ENCODE assay signal across 8 cellular contexts in the genomic region with DNA sequence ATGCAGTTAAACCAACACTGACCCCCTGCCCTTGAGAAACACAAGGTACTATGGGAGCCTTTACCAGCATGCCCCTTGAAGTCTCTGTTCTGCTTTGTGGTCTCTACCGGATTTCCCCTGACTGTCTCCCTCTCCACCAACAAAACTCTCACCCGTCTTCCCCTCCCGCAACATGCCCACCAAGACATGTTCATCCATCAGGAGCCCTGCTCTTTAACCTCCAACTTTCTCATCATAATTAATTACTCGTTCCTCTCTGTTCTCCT. TPM values are rescaled to one million over a fixed set of nuclear protein-coding genes. Genes with fewer than 3 reads are reported as not detected.
A peak's percentile ranks its signal among the peaks of the same experiment; 100 is the strongest.
DNase-seq lines count a peak whose midpoint lies in the region; ATAC-seq and TF ChIP-seq lines count a peak whose summit lies in the region.

No MANE protein-coding gene starts in this region.

- H3K27me3 ChIP-seq in dorsolateral prefrontal cortex = no peaks in the 10 kb centered on the region
- H3K27me3 ChIP-seq in muscle layer of colon (ENCODE audit: control insufficient read depth in 1 of 2, insufficient read depth in 2 of 2, low read length in 2 of 2) = no peaks in the 10 kb centered on the region

- peak overlapping the region; percentile 97 for H3K4me3 Mint-ChIP-seq in activated T-cell treated with anti-CD3 and anti-CD28 coated beads, Interleukin-2, amount 50 U/mL, for 4 hours

- H3K4me3 ChIP-seq in dorsolateral prefrontal cortex = peak overlapping the region; percentile 61 to 96 (median 83)
- H3K4me3 ChIP-seq in muscle layer of colon (ENCODE audit: low read depth in 1 of 2, low read length in 2 of 2) = peak overlapping the region; percentile 92 to 95

- peaks cover 24% of the 10 kb centered on the region for H3K36me3 Mint-ChIP-seq in activated T-cell treated with anti-CD3 and anti-CD28 coated beads, Interleukin-2, amount 50 U/mL, for 4 hours (ENCODE audit: insufficient read depth)

- H3K27ac ChIP-seq in RWPE1 = peak overlapping the region; percentile 79
- H3K27ac ChIP-seq in dorsolateral prefrontal cortex = peak overlapping the region in 53 of 59 donors; percentile 45 to 98 (median 88)
- H3K27ac ChIP-seq in muscle layer of colon (ENCODE audit: low read depth, low read length) = peak overlapping the region; percentile 93

- TF ChIP-seq CTCF in RWPE1 (conservative IDR thresholded peaks at IDR 0.05; ENCODE audit: low read depth) (no peak), dorsolateral prefrontal cortex (IDR thresholded peaks at IDR 0.05 in 54 of 56, conservative IDR thresholded peaks at IDR 0.05 in 2 of 56; ENCODE audit: low read depth in 1 of 56, partially characterized antibody in 56 of 56) (no peak)

- ATAC-seq in activated T-cell treated with anti-CD3 and anti-CD28 coated beads, Interleukin-2, amount 50 U/mL, for 4 hours = peak in 1 of 2 donors; percentile 25
- ATAC-seq in HG02852 (IDR thresholded peaks at IDR 0.05; ENCODE audit: unreplicated experiment) = peak; percentile 39

- intact Hi-C loops in dorsolateral prefrontal cortex (cut with DNase I) = loop anchor here (1.0 to 10.0 kb wide), 5 partner anchors 23 to 276 kb away; no protein-coding TSS in a partner anchor

- H3K9me3 ChIP-seq in muscle layer of colon (ENCODE audit: low read length) = no peaks in the 10 kb centered on the region

- H3K4me1 ChIP-seq in muscle layer of colon (ENCODE audit: insufficient read depth, low read length) = no peaks in the 10 kb centered on the region

- peak; percentile 8 for DNase-seq in activated T-cell treated with anti-CD3 and anti-CD28 coated beads, Interleukin-2, amount 50 U/mL, for 4 hours
- DNase-seq in activated T-cell treated with anti-CD3 and anti-CD28 coated beads for 4 hours (no peak), RWPE1 (ENCODE audit: low spot score) (no peak), dorsolateral prefrontal cortex (no peak), NCI-H1694 (lab: John Stamatoyannopoulos, UW) (no peak), NCI-H510A treated with DMSO at 0.1 percent for 48 hours (lab: John Stamatoyannopoulos, UW) (no peak)

- H3K27me3 Mint-ChIP-seq in activated T-cell treated with anti-CD3 and anti-CD28 coated beads, Interleukin-2, amount 50 U/mL, for 4 hours (ENCODE audit: low read depth) = no peaks in the 10 kb centered on the region

- peak overlapping the region; percentile 94 for H3K9ac ChIP-seq in muscle layer of colon (ENCODE audit: low read length)

- no peaks in the 10 kb centered on the region for H3K9me3 Mint-ChIP-seq in activated T-cell treated with anti-CD3 and anti-CD28 coated beads, Interleukin-2, amount 50 U/mL, for 4 hours

- no peaks in the 10 kb centered on the region for H3K36me3 ChIP-seq in muscle layer of colon (ENCODE audit: insufficient read depth, low read length)

- H3K4me1 Mint-ChIP-seq in activated T-cell treated with anti-CD3 and anti-CD28 coated beads, Interleukin-2, amount 50 U/mL, for 4 hours (ENCODE audit: low read depth) = peaks cover 31% of the 10 kb centered on the region

- CTCF ChIA-PET in RWPE1 (lab: Yijun Ruan, JAX) = no interaction called here

- POLR2A ChIA-PET in RWPE1 (lab: Yijun Ruan, JAX; ENCODE audit: low non-redundant PET) = no interaction called here

RNA-seq across cellular contexts. Expression of a gene that starts 1.1 kb away (rescaled TPM):
- total RNA-seq in activated T-cell treated with anti-CD3 and anti-CD28 coated beads, Interleukin-2, amount 50 U/mL, for 4 hours = 1 to 10 TPM; 2.0 to 2.1 (median 2.0) TPM
- 1 to 10 TPM in 77 of 120 experiments, under 1 TPM in 43; 0.39 to 2.3 (median 1.2) TPM for total RNA-seq in dorsolateral prefrontal cortex

RNA-seq across cellular contexts. Expression of a gene that starts 43.0 kb away (rescaled TPM):
- total RNA-seq in activated T-cell treated with anti-CD3 and anti-CD28 coated beads, Interleukin-2, amount 50 U/mL, for 4 hours = 1 to 10 TPM; 3.8 to 4.7 (median 3.9) TPM
- 10 to 100 TPM in 4 of 120 experiments, 1 to 10 TPM in 116; 3.4 to 11.1 (median 6.4) TPM for total RNA-seq in dorsolateral prefrontal cortex
